Comparison of ENCODE assay signal across 10 cellular contexts in the genomic region with DNA sequence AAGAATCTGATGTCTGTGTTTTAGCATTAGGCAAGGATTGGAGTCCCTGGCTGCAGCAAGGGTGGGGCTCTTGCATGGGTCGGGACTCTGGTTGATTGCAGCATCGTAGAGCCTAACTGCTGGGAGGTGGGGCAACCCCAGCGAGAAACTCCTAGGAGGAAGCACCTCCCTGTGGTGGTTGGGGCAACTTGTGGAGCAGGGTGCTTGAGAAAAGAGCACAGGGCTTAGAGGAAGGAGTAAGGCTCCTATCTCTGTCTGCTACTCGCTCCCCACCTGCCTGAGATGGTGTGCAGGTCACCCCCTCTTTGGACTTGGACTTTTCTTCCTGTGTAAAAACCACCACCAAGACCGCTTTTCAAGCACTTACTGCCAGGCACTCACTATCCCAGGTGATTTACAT. TPM values are rescaled to one million over a fixed set of nuclear protein-coding genes. Genes with fewer than 3 reads are reported as not detected.
DNase-seq lines count a peak whose midpoint lies in the region; ATAC-seq and TF ChIP-seq lines count a peak whose summit lies in the region.
"Had no signal": no experiment of that assay in that cellular context is flagged by ENCODE, and none has a peak within 500 bp of the region (broad histone marks: within the 10 kb centered on the region; RNA-seq: fewer than 3 reads in every experiment).

No MANE protein-coding gene starts in this region.

- ATAC-seq in lower lobe of right lung, result peak; percentile 91 to 95
- no peak for ATAC-seq in foreskin keratinocyte

- H3K4me1 ChIP-seq in lower lobe of right lung (peaks cover 49% of the 10 kb centered on the region), mesendoderm (ENCODE audit: control insufficient read depth, low read depth, low read length) (peaks cover 22% of the 10 kb centered on the region), foreskin keratinocyte (peaks cover 23% of the 10 kb centered on the region)

- H2BK120ac ChIP-seq in mesendoderm (ENCODE audit: low read depth, low read length), result no peak overlapping the region

- H2BK5ac ChIP-seq in mesendoderm (ENCODE audit: low read length), result no peak overlapping the region

- peaks cover 65% of the 10 kb centered on the region for H3K79me2 ChIP-seq in mesendoderm (ENCODE audit: control insufficient read depth, insufficient read depth, low read length)

- H3K4me3 ChIP-seq in lower lobe of right lung, result no peak overlapping the region
- H3K4me3 ChIP-seq in mesendoderm (ENCODE audit: low read length), result no peak overlapping the region

- H3K9me3 ChIP-seq in lower lobe of right lung, result no peaks in the 10 kb centered on the region

- no peak overlapping the region for H4K8ac ChIP-seq in mesendoderm (ENCODE audit: low read depth, low read length)

- no peak overlapping the region for H3K23ac ChIP-seq in mesendoderm (ENCODE audit: low read length)

- peak overlapping the region; percentile 46 for H3K27ac ChIP-seq in lower lobe of right lung
- no peak overlapping the region for H3K27ac ChIP-seq in mesendoderm (ENCODE audit: low read depth, low read length)
- no peak overlapping the region for H3K27ac ChIP-seq in foreskin keratinocyte

- H2AK5ac ChIP-seq in mesendoderm (ENCODE audit: low read length), result no peak overlapping the region

- H3K4me2 ChIP-seq in mesendoderm (ENCODE audit: low read length), result no peak overlapping the region

- H3K18ac ChIP-seq in mesendoderm (ENCODE audit: low read length), result no peak overlapping the region

- H3K36me3 ChIP-seq in lower lobe of right lung, result peaks cover 7% of the 10 kb centered on the region
- H3K36me3 ChIP-seq in mesendoderm (ENCODE audit: control insufficient read depth, insufficient read depth, low read length), result no peaks in the 10 kb centered on the region

- peak; percentile 91 to 93 for DNase-seq in AML-193 (lab: John Stamatoyannopoulos, UW)
- DNase-seq in Kasumi-1 (lab: John Stamatoyannopoulos, UW), result peak; percentile 83 to 86
- peak; percentile 54 for DNase-seq in amniotic epithelial cell (ENCODE audit: low read depth)
- peak; percentile 88 for DNase-seq in lower lobe of right lung
- no peak for DNase-seq in mesendoderm
- DNase-seq in NK-92 (lab: John Stamatoyannopoulos, UW; ENCODE audit: unreplicated experiment), result no peak
- DNase-seq in NCI-H2196 (lab: John Stamatoyannopoulos, UW; ENCODE audit: unreplicated experiment), result no peak
- no peak for DNase-seq in foreskin keratinocyte
- DNase-seq: NCI-H1105; stimulated activated CD4-positive, alpha-beta T cell treated with anti-CD3 and anti-CD28 coated beads, Interleukin-4, amount 100 ng/mL, for 4 hours had no signal

- no peak overlapping the region for H3K56ac ChIP-seq in mesendoderm (ENCODE audit: low read length)

- H4K5ac ChIP-seq in mesendoderm (ENCODE audit: low read length), result no peak overlapping the region

- no peak overlapping the region for H3K4ac ChIP-seq in mesendoderm (ENCODE audit: low read depth, low read length)

- no peak overlapping the region for H2BK15ac ChIP-seq in mesendoderm (replicated peaks; ENCODE audit: low read depth)

- peaks cover 28% of the 10 kb centered on the region for H3K79me1 ChIP-seq in mesendoderm (ENCODE audit: low read length)

- H3K9ac ChIP-seq in mesendoderm (ENCODE audit: low read length), result no peak overlapping the region

- intact Hi-C loops in lower lobe of right lung (cut with DNase I), result no loop called here

- TF ChIP-seq CTCF in lower lobe of right lung (IDR thresholded peaks at IDR 0.05) (peak; percentile 14), foreskin keratinocyte (conservative IDR thresholded peaks at IDR 0.05) (no peak)

- no CpG with 5 or more reads among the region's 5 CpGs for WGBS in mesendoderm (ENCODE audit: extremely low coverage, insufficient coverage, low lambda C conversion rate)

- H3K27me3 ChIP-seq in lower lobe of right lung (ENCODE audit: low read depth), result no peaks in the 10 kb centered on the region
- no peaks in the 10 kb centered on the region for H3K27me3 ChIP-seq in mesendoderm (ENCODE audit: insufficient read depth, low read length, poor library complexity)
- H3K27me3 ChIP-seq in foreskin keratinocyte, result no peaks in the 10 kb centered on the region

RNA-seq across cellular contexts. Expression of gene SREBF2, which starts 15.6 kb away (rescaled TPM):
- total RNA-seq in lower lobe of right lung (132 TPM), foreskin keratinocyte (82.0 and 83.0 TPM in 2 replicates)
- 83.8 TPM for polyA plus RNA-seq in mesendoderm (2013, experiment 1 of 2)
- polyA plus RNA-seq in mesendoderm (2013, experiment 2 of 2), result 84.9 TPM
- 57.6 and 62.4 TPM in 2 replicates for polyA plus RNA-seq in foreskin keratinocyte

RNA-seq across cellular contexts. Expression of gene CCDC134, which starts 48.0 kb away (rescaled TPM):
- total RNA-seq in lower lobe of right lung (7.9 TPM), foreskin keratinocyte (10.6 and 11.9 TPM in 2 replicates)
- 8.3 TPM for polyA plus RNA-seq in mesendoderm (2013, experiment 1 of 2)
- polyA plus RNA-seq in mesendoderm (2013, experiment 2 of 2), result 8.0 TPM
- polyA plus RNA-seq in foreskin keratinocyte, result 6.1 and 7.3 TPM in 2 replicates

Comparison
In these comparisons a context has a peak if more than half of its experiments do, and no peak if none do; other contexts are left out.
1. DNase-seq: peak in AML-193 (2 of 2), Kasumi-1 (2 of 2), amniotic epithelial cell (single experiment) and lower lobe of right lung (single experiment); none in mesendoderm (single experiment), NK-92 (single experiment), NCI-H2196 (single experiment) and foreskin keratinocyte (0 of 2).